8 cellular contexts compared by ENCODE assay signal in the genomic region with DNA sequence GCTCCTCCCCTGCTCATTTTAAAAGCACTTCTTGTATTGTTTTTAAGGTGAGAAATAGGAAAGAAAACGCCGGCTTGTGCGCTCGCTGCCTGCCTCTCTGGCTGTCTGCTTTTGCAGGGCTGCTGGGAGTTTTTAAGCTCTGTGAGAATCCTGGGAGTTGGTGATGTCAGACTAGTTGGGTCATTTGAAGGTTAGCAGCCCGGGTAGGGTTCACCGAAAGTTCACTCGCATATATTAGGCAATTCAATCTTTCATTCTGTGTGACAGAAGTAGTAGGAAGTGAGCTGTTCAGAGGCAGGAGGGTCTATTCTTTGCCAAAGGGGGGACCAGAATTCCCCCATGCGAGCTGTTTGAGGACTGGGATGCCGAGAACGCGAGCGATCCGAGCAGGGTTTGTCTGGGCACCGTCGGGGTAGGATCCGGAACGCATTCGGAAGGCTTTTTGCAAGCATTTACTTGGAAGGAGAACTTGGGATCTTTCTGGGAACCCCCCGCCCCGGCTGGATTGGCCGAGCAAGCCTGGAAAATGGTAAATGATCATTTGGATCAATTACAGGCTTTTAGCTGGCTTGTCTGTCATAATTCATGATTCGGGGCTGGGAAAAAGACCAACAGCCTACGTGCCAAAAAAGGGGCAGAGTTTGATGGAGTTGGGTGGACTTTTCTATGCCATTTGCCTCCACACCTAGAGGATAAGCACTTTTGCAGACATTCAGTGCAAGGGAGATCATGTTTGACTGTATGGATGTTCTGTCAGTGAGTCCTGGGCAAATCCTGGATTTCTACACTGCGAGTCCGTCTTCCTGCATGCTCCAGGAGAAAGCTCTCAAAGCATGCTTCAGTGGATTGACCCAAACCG. TPM values are rescaled to one million over a fixed set of nuclear protein-coding genes. Genes with fewer than 3 reads are reported as not detected.
DNase-seq lines count a peak whose midpoint lies in the region; FAIRE-seq and TF ChIP-seq lines count a peak whose summit lies in the region.

A gene (plus strand): TSS at position 261 of the 859 bp plus-strand sequence. CDS start 469 bp downstream, at position 730.

- H3K27ac Mint-ChIP-seq in H9: peak within 1 kb of the TSS in 2 of 3 experiments; percentile 61 to 86; a peak in 2 of 7 replicates

- peak within 1 kb of the TSS; percentile 69 for H2AFZ ChIP-seq in H9 (ENCODE audit: low read length)

- no peak within 1 kb of the TSS for H3K14ac ChIP-seq in H9 (ENCODE audit: insufficient read depth, low read length)

- no peak within 1 kb of the TSS for H4K8ac ChIP-seq in H9 (replicated peaks; ENCODE audit: insufficient read length, low read depth, low read length)

- no peak within 1 kb of the TSS for H3K23ac ChIP-seq in H9 (ENCODE audit: insufficient read length, low read depth, low read length)

- H3K4me1 Mint-ChIP-seq in H9: peaks cover 64 to 65% of the 10 kb centered on the region in 2 experiments

- no peak within 1 kb of the TSS for H2AK5ac ChIP-seq in H9 (ENCODE audit: insufficient read length, low read length)

- H3K18ac ChIP-seq in H9 (ENCODE audit: insufficient read length, low read depth, low read length): no peak within 1 kb of the TSS

- no peak within 1 kb of the TSS for H3K4ac ChIP-seq in H9 (ENCODE audit: low read depth, low read length)

- H3K4me1 ChIP-seq in H9 (ENCODE audit: insufficient read depth, low read length): peaks cover 8% of the 10 kb centered on the region; the same call in 1 of the 2 replicates
- no peaks in the 10 kb centered on the region for H3K4me1 ChIP-seq in NT2/D1 (ENCODE audit: insufficient read depth, insufficient read length)
- peaks cover 0 to 16% (median under 1%) of the 10 kb centered on the region in 6 donors for H3K4me1 ChIP-seq in spleen

- H3K56ac ChIP-seq in H9 (ENCODE audit: insufficient read length, low read depth, low read length): no peak within 1 kb of the TSS

- H3K27ac ChIP-seq in H9 (ENCODE audit: insufficient read length, low read depth, low read length): no peak within 1 kb of the TSS
- peak within 1 kb of the TSS in 7 of 8 donors; percentile 61 to 83 (median 79) for H3K27ac ChIP-seq in spleen

- H3K27me3 ChIP-seq in H9 (ENCODE audit: insufficient read depth, low read length) (no peaks in the 10 kb centered on the region; the same call in 1 of the 2 replicates), NT2/D1 (ENCODE audit: insufficient read depth, insufficient read length) (no peaks in the 10 kb centered on the region), spleen (replicated peaks in 1 of 7) (peaks cover 0 to 58% (median 3%) of the 10 kb centered on the region in 7 donors)

- DNase-seq in C1 segment of cervical spinal cord (lab: John Stamatoyannopoulos, UW): peak in 12 of 14 donors; percentile 3 to 67 (median 32)
- peak; percentile 61 for DNase-seq in H9
- peak; percentile 52 for DNase-seq in NT2/D1 (ENCODE audit: low read depth, low spot score)
- peak; percentile 34 for DNase-seq in dermis blood vessel endothelial cell
- DNase-seq in kidney tubule cell (ENCODE audit: low spot score): peak; percentile 86
- DNase-seq in spleen: no peak
- DNase-seq in stimulated activated CD4-positive, alpha-beta T cell treated with anti-CD3 and anti-CD28 coated beads, Interleukin-4, amount 100 ng/mL, for 1 hour: no peak
- no peak for DNase-seq in D721Med (ENCODE audit: insufficient read length, low spot score)

- intact Hi-C loops in spleen (cut with DNase I; ENCODE audit: low total_unique reads): no loop called here

- no peaks in the 10 kb centered on the region for H3K79me1 ChIP-seq in H9 (ENCODE audit: insufficient read depth, low read depth, low read length, poor library complexity, severe bottlenecking)

- H2BK5ac ChIP-seq in H9 (ENCODE audit: insufficient read length, low read length): no peak within 1 kb of the TSS

- no peak for FAIRE-seq in D721Med (lab: Jason Lieb, UNC)

- H3K9ac ChIP-seq in H9 (ENCODE audit: extremely low read depth, insufficient read length, low read length): peak within 1 kb of the TSS; percentile 45
- H3K9ac ChIP-seq in NT2/D1 (ENCODE audit: insufficient read length, low read depth): peak within 1 kb of the TSS; percentile 57

- no peak within 1 kb of the TSS for H3T11ph ChIP-seq in H9 (ENCODE audit: low read length)

- peak within 1 kb of the TSS; percentile 22 for H3K4me3 ChIP-seq in NT2/D1 (ENCODE audit: insufficient read length, low read depth)
- H3K4me3 ChIP-seq in spleen: peak within 1 kb of the TSS; percentile 32 to 67 (median 44)

- H3K9me3 ChIP-seq in H9 (ENCODE audit: control insufficient read depth, low read depth, low read length): no peaks in the 10 kb centered on the region
- H3K9me3 ChIP-seq in NT2/D1 (ENCODE audit: insufficient read depth, low read length): no peaks in the 10 kb centered on the region
- H3K9me3 ChIP-seq in spleen: no peaks in the 10 kb centered on the region

- H3K27me3 Mint-ChIP-seq in H9 (ENCODE audit: low read depth): peaks cover 25% of the 10 kb centered on the region

- H3K9me3 Mint-ChIP-seq in H9: no peaks in the 10 kb centered on the region; a peak in 1 of 5 replicates

- H3K4me3 Mint-ChIP-seq in H9: peak within 1 kb of the TSS; percentile 78 to 84

- TF ChIP-seq POLR2A in spleen (IDR thresholded peaks at IDR 0.05): peak in 1 of 3 donors; percentile 72

- H3K36me3 ChIP-seq in NT2/D1 (ENCODE audit: insufficient read depth, insufficient read length, low read length) (no peaks in the 10 kb centered on the region), spleen (no peaks in the 10 kb centered on the region)

- WGBS in H9 (ENCODE audit: extremely low coverage, insufficient read length, low lambda C conversion rate): no CpG with 5 or more reads among the region's 26 CpGs
- 3 to 8% (median 4%) methylated on average over 15 to 26 of the region's 26 CpGs for WGBS in spleen, 5 donors

- peak within 1 kb of the TSS; percentile 81 for H3K4me2 ChIP-seq in H9 (ENCODE audit: insufficient read depth, insufficient read length, low read length)

- no peak within 1 kb of the TSS for H2BK12ac ChIP-seq in H9 (ENCODE audit: insufficient read length, low read depth, low read length)

- no peaks in the 10 kb centered on the region for H3K36me3 Mint-ChIP-seq in H9 (ENCODE audit: insufficient read depth in 1 of 3, low read depth in 3 of 3)

- no peaks in the 10 kb centered on the region for H3K79me2 ChIP-seq in H9 (ENCODE audit: insufficient read depth, low read length)

- no peak for TF ChIP-seq CTCF in H9 (conservative IDR thresholded peaks at IDR 0.05)
- TF ChIP-seq CTCF in spleen (IDR thresholded peaks at IDR 0.05 in 8 of 11, conservative IDR thresholded peaks at IDR 0.05 in 3 of 11): no peak
- no peak for TF ChIP-seq CTCF in D721Med (IDR thresholded peaks at IDR 0.05; ENCODE audit: insufficient read depth, missing control alignments)

- H4K5ac ChIP-seq in H9 (ENCODE audit: insufficient read length, low read depth, low read length): no peak within 1 kb of the TSS

- no peak within 1 kb of the TSS for H4K91ac ChIP-seq in H9 (ENCODE audit: insufficient read length, low read depth, low read length)

- peaks cover 12% of the 10 kb centered on the region for H3K23me2 ChIP-seq in H9 (ENCODE audit: insufficient read length, low read depth, low read length, poor library complexity, severe bottlenecking)

- H4K20me1 ChIP-seq in H9 (ENCODE audit: control insufficient read depth, insufficient read depth, insufficient read length): no peaks in the 10 kb centered on the region

- no peak within 1 kb of the TSS for H2BK20ac ChIP-seq in H9 (ENCODE audit: low read depth, low read length, poor library complexity, severe bottlenecking)

- H2BK15ac ChIP-seq in H9 (ENCODE audit: low read depth, low read length): no peak within 1 kb of the TSS

- H2BK120ac ChIP-seq in H9 (ENCODE audit: low read depth, low read length, poor library complexity, severe bottlenecking): no peak within 1 kb of the TSS

RNA-seq across cellular contexts. Expression of the gene that starts here (rescaled TPM):
- total RNA-seq in H9 (2021): 0.22 and 0.29 TPM in 2 replicates
- 1.2 and 1.5 TPM in 2 replicates for total RNA-seq in dermis blood vessel endothelial cell
- total RNA-seq in spleen: 10 to 100 TPM in 2 of 7 donors, 1 to 10 TPM in 5; 6.4 to 13.0 (median 9.4) TPM
- 1 to 10 TPM; 1.5 to 2.3 (median 1.9) TPM for polyA plus RNA-seq in spleen

Comparison
In these comparisons a context has a peak if more than half of its experiments do, and no peak if none do; other contexts are left out.
1. Peak in DNase-seq, H3K9ac ChIP-seq and H3K4me2 ChIP-seq in H9; RNA of the gene not detected or under 1 TPM.
2. DNase-seq: peak in C1 segment of cervical spinal cord (12 of 14), NT2/D1 (single experiment), dermis blood vessel endothelial cell (single experiment) and kidney tubule cell (single experiment); none in spleen (single experiment), stimulated activated CD4-positive, alpha-beta T cell treated with anti-CD3 and anti-CD28 coated beads, Interleukin-4, amount 100 ng/mL, for 1 hour (single experiment) and D721Med (single experiment).